In genomic region chr20:22389836-22390542, GRCh38 we compare ENCODE assay signal across 11 cellular contexts.
DNase-seq lines count a peak whose midpoint lies in the region; ATAC-seq and TF ChIP-seq lines count a peak whose summit lies in the region.
"Had no signal": no experiment of that assay in that cellular context is flagged by ENCODE, and none has a peak within 500 bp of the region (broad histone marks: within the 10 kb centered on the region; RNA-seq: fewer than 3 reads in every experiment).

No MANE protein-coding gene starts in this region.

- H3K27me3 Mint-ChIP-seq in natural killer cell treated with Interleukin-12 subunit alpha and Interleukin-12 subunit beta and Interleukin-15 and Interleukin-18, amount 100 ng/mL, for 72 hours = no peaks in the 10 kb centered on the region
- H3K27me3 Mint-ChIP-seq in mesothelial cell of epicardium (ENCODE audit: low read depth) = peaks cover 92% of the 10 kb centered on the region

- no peaks in the 10 kb centered on the region for H3K36me3 Mint-ChIP-seq in natural killer cell treated with Interleukin-12 subunit alpha and Interleukin-12 subunit beta and Interleukin-15 and Interleukin-18, amount 100 ng/mL, for 72 hours
- no peaks in the 10 kb centered on the region for H3K36me3 Mint-ChIP-seq in mesothelial cell of epicardium

- no peak for ATAC-seq in GM21825 (IDR thresholded peaks at IDR 0.05; ENCODE audit: unreplicated experiment)
- ATAC-seq in natural killer cell treated with Interleukin-12 subunit alpha and Interleukin-12 subunit beta and Interleukin-15 and Interleukin-18, amount 100 ng/mL, for 72 hours = no peak
- no peak for ATAC-seq in HG02852 (IDR thresholded peaks at IDR 0.05; ENCODE audit: unreplicated experiment)

- no peaks in the 10 kb centered on the region for H3K4me1 Mint-ChIP-seq in natural killer cell treated with Interleukin-12 subunit alpha and Interleukin-12 subunit beta and Interleukin-15 and Interleukin-18, amount 100 ng/mL, for 72 hours (ENCODE audit: low read depth in 2 of 2)
- H3K4me1 Mint-ChIP-seq in mesothelial cell of epicardium = no peaks in the 10 kb centered on the region

- in situ Hi-C loops in ACHN (cut with HindIII; ENCODE audit: low pct_ligation_motif_present, low pct_unique_long_range_greater_than_20kb, low sequenced_read_pairs) = no loop called here

- H3K27ac Mint-ChIP-seq in natural killer cell treated with Interleukin-12 subunit alpha and Interleukin-12 subunit beta and Interleukin-15 and Interleukin-18, amount 100 ng/mL, for 72 hours = no peak overlapping the region
- no peak overlapping the region for H3K27ac Mint-ChIP-seq in mesothelial cell of epicardium
- H3K27ac Mint-ChIP-seq: HFFc6 had no signal

- TF ChIP-seq CTCF in mesothelial cell of epicardium (IDR thresholded peaks at IDR 0.05; ENCODE audit: unreplicated experiment) = no peak

- peak; percentile 70 for DNase-seq in ACHN
- peak; percentile 34 for DNase-seq in NCI-H1105 (lab: John Stamatoyannopoulos, UW)
- DNase-seq in RPMI8226 = peak; percentile 82
- peak; percentile 48 for DNase-seq in iPS DF 19.7 (ENCODE audit: low read depth, low spot score)
- DNase-seq in natural killer cell treated with Interleukin-12 subunit alpha and Interleukin-12 subunit beta and Interleukin-15 and Interleukin-18, amount 100 ng/mL, for 72 hours (ENCODE audit: low spot score) = no peak
- DNase-seq in mesothelial cell of epicardium (ENCODE audit: low spot score in 2 of 2, unreplicated experiment in 2 of 2) = no peak
- DNase-seq: activated CD8-positive, alpha-beta memory T cell treated with anti-CD3 and anti-CD28 coated beads, Interleukin-2, amount 50 U/mL, for 48 hours; foreskin fibroblast; HFFc6 had no signal

- no peak overlapping the region for H3K4me3 Mint-ChIP-seq in natural killer cell treated with Interleukin-12 subunit alpha and Interleukin-12 subunit beta and Interleukin-15 and Interleukin-18, amount 100 ng/mL, for 72 hours
- no peak overlapping the region for H3K4me3 Mint-ChIP-seq in mesothelial cell of epicardium
- H3K4me3 Mint-ChIP-seq: HFFc6 had no signal

- H3K9me3 Mint-ChIP-seq in natural killer cell treated with Interleukin-12 subunit alpha and Interleukin-12 subunit beta and Interleukin-15 and Interleukin-18, amount 100 ng/mL, for 72 hours = peaks cover 3% of the 10 kb centered on the region
- no peaks in the 10 kb centered on the region for H3K9me3 Mint-ChIP-seq in mesothelial cell of epicardium

Comparison
In these comparisons a context has a peak if more than half of its experiments do, and no peak if none do; other contexts are left out.
1. DNase-seq: peak in ACHN (single experiment), NCI-H1105 (single experiment), RPMI8226 (single experiment) and iPS DF 19.7 (single experiment); none in natural killer cell treated with Interleukin-12 subunit alpha and Interleukin-12 subunit beta and Interleukin-15 and Interleukin-18, amount 100 ng/mL, for 72 hours (single experiment) and mesothelial cell of epicardium (0 of 2).